Comparison of ENCODE assay signal across 13 cellular contexts in the genomic region with DNA sequence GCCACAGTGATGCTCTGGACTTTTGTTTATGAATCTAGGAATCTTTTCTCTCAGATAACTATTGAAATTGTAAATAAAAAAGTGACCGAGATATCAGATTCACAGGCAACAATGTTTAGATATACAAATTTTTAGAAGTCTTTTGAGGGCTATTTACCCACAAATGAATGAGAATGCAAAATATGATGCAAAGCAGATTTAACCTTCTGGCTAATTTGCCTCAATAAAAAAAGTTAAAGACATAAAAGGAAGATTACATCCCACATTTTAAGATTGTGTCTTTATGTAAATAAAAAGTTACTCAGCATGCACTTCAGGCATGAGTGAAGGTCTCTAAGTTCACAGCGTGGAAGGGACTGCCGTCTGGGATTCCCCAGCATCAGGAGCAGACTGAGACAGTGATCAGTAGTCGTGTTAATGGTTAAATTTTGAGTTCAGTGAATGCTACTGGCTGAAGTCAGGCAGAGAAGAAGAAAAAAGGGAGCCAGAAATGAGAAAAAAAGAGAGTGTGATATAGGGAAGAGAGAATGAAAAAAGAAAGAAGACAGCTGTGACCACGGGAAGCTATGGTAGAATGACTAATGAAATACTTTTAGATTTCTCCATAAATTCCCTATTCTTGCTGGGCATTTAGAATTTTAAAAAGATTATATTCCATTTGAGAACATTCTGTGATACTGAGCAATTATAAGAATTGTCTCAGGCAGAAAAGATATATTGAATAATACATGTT.
A peak's percentile ranks its signal among the peaks of the same experiment; 100 is the strongest.
DNase-seq lines count a peak whose midpoint lies in the region; ATAC-seq and TF ChIP-seq lines count a peak whose summit lies in the region.
"Had no signal": no experiment of that assay in that cellular context is flagged by ENCODE, and none has a peak within 500 bp of the region (broad histone marks: within the 10 kb centered on the region; RNA-seq: fewer than 3 reads in every experiment).

No MANE protein-coding gene starts in this region.

- H3K36me3 ChIP-seq in OCI-LY1 (ENCODE audit: insufficient read depth, low read length): no peaks in the 10 kb centered on the region
- H3K36me3 ChIP-seq in ovary: no peaks in the 10 kb centered on the region

- H3K4me2 ChIP-seq in OCI-LY1 (ENCODE audit: low read length): peak overlapping the region; percentile 34; the same call in 1 of the 2 replicates

- CTCF ChIA-PET in activated CD4-positive, alpha-beta T cell treated with anti-CD3 and anti-CD28 coated beads for 36 hours (lab: Charles Lee): interaction anchor here (0.6 kb wide), 1 partner anchor 261 kb away, joined by 3 read pairs; no protein-coding TSS in a partner anchor

- H3K27ac Mint-ChIP-seq in activated T-cell treated with anti-CD3 and anti-CD28 coated beads, Interleukin-2, amount 50 U/mL, for 72 hours: peak overlapping the region; percentile 16
- no peak overlapping the region for H3K27ac Mint-ChIP-seq in activated CD4-positive, alpha-beta T cell treated with anti-CD3 and anti-CD28 coated beads for 36 hours
- H3K27ac Mint-ChIP-seq: memory B cell had no signal

- DNase-seq in activated T-cell treated with anti-CD3 and anti-CD28 coated beads, Interleukin-2, amount 50 U/mL, for 72 hours: no peak
- no peak for DNase-seq in activated T-cell treated with anti-CD3 and anti-CD28 coated beads, Interleukin-2, amount 50 U/mL, for 1 hour
- DNase-seq in ovary: no peak
- DNase-seq in cerebellar cortex (ENCODE audit: low spot score): no peak
- no peak for DNase-seq in NCI-H1436 treated with DMSO at 0.1 percent for 48 hours (lab: John Stamatoyannopoulos, UW)
- no peak for DNase-seq in activated CD4-positive, alpha-beta T cell treated with anti-CD3 and anti-CD28 coated beads for 36 hours
- DNase-seq: body of pancreas, hypothalamus, Right ventricle myocardium superior had no signal

- no peak overlapping the region for H3K9ac ChIP-seq in OCI-LY1 (ENCODE audit: low read length)

- peak overlapping the region; percentile 75 for H2AFZ ChIP-seq in OCI-LY1 (ENCODE audit: low read length)

- POLR2A ChIA-PET in activated CD4-positive, alpha-beta T cell treated with anti-CD3 and anti-CD28 coated beads for 36 hours (lab: Charles Lee): no interaction called here

- TF ChIP-seq CTCF in OCI-LY1 (IDR thresholded peaks at IDR 0.05; ENCODE audit: low read length) (no peak), ovary (IDR thresholded peaks at IDR 0.05) (no peak)

- no peak for TF ChIP-seq POLR2A in ovary (IDR thresholded peaks at IDR 0.05)

- H3F3A ChIP-seq in OCI-LY1 (ENCODE audit: insufficient read depth, low read length): no peaks in the 10 kb centered on the region

- no peaks in the 10 kb centered on the region for H3K27me3 ChIP-seq in OCI-LY1 (ENCODE audit: insufficient read depth, low read length)
- H3K27me3 ChIP-seq in ovary: no peaks in the 10 kb centered on the region
- H3K27me3 ChIP-seq: body of pancreas had no signal

- TF ChIP-seq EP300 in ovary (IDR thresholded peaks at IDR 0.05): no peak

- no peak for ATAC-seq in activated T-cell treated with anti-CD3 and anti-CD28 coated beads, Interleukin-2, amount 50 U/mL, for 72 hours (replicated peaks in 1 of 2)
- peak; percentile 79 for ATAC-seq in HG02981 (IDR thresholded peaks at IDR 0.05; ENCODE audit: unreplicated experiment)
- ATAC-seq in activated CD4-positive, alpha-beta T cell treated with anti-CD3 and anti-CD28 coated beads for 36 hours: no peak
- ATAC-seq: body of pancreas had no signal

- peaks cover 39% of the 10 kb centered on the region for H3K4me1 ChIP-seq in OCI-LY1 (ENCODE audit: insufficient read depth, low read length, severe bottlenecking)
- no peaks in the 10 kb centered on the region for H3K4me1 ChIP-seq in ovary (ENCODE audit: insufficient read depth)

- H3K4me1 Mint-ChIP-seq in activated T-cell treated with anti-CD3 and anti-CD28 coated beads, Interleukin-2, amount 50 U/mL, for 72 hours (ENCODE audit: low read depth): no peaks in the 10 kb centered on the region
- H3K4me1 Mint-ChIP-seq in activated CD4-positive, alpha-beta T cell treated with anti-CD3 and anti-CD28 coated beads for 36 hours: no peaks in the 10 kb centered on the region

- no peak overlapping the region for H3K4me3 Mint-ChIP-seq in activated T-cell treated with anti-CD3 and anti-CD28 coated beads, Interleukin-2, amount 50 U/mL, for 72 hours
- no peak overlapping the region for H3K4me3 Mint-ChIP-seq in activated CD4-positive, alpha-beta T cell treated with anti-CD3 and anti-CD28 coated beads for 36 hours
- H3K4me3 Mint-ChIP-seq: memory B cell had no signal

- H3K9me3 ChIP-seq in OCI-LY1 (ENCODE audit: low read length) (no peaks in the 10 kb centered on the region), ovary (no peaks in the 10 kb centered on the region)
- H3K9me3 ChIP-seq: body of pancreas had no signal

- no peaks in the 10 kb centered on the region for H4K20me1 ChIP-seq in OCI-LY1 (ENCODE audit: insufficient read depth, low read length)

- no peaks in the 10 kb centered on the region for H3K36me3 Mint-ChIP-seq in activated T-cell treated with anti-CD3 and anti-CD28 coated beads, Interleukin-2, amount 50 U/mL, for 72 hours (ENCODE audit: insufficient read depth in 2 of 2)
- no peaks in the 10 kb centered on the region for H3K36me3 Mint-ChIP-seq in activated CD4-positive, alpha-beta T cell treated with anti-CD3 and anti-CD28 coated beads for 36 hours (ENCODE audit: low read depth)
- H3K36me3 Mint-ChIP-seq: memory B cell had no signal

- WGBS in ovary, 3 donors: 28 to 35% (median 29%) methylated on average over 5 of the region's 5 CpGs

- H3K4me3 ChIP-seq in OCI-LY1 (ENCODE audit: low read depth, low read length, poor library complexity, severe bottlenecking) (no peak overlapping the region), ovary (no peak overlapping the region)
- H3K4me3 ChIP-seq: body of pancreas had no signal

- intact Hi-C loops in ovary (cut with DNase I): no loop called here
- intact Hi-C loops in activated CD4-positive, alpha-beta T cell treated with anti-CD3 and anti-CD28 coated beads for 36 hours (cut with DNase I, micrococcal nuclease): no loop called here

- H3K9me3 Mint-ChIP-seq in activated T-cell treated with anti-CD3 and anti-CD28 coated beads, Interleukin-2, amount 50 U/mL, for 72 hours: no peaks in the 10 kb centered on the region
- H3K9me3 Mint-ChIP-seq in activated CD4-positive, alpha-beta T cell treated with anti-CD3 and anti-CD28 coated beads for 36 hours (ENCODE audit: low read depth): no peaks in the 10 kb centered on the region
- H3K9me3 Mint-ChIP-seq: memory B cell had no signal

- H3K27ac ChIP-seq in OCI-LY1 (ENCODE audit: low read depth, low read length, poor library complexity, severe bottlenecking) (peak overlapping the region; percentile 67), ovary (no peak overlapping the region)
- H3K27ac ChIP-seq: 22Rv1, body of pancreas had no signal

- peaks cover 11% of the 10 kb centered on the region for H3K27me3 Mint-ChIP-seq in activated T-cell treated with anti-CD3 and anti-CD28 coated beads, Interleukin-2, amount 50 U/mL, for 72 hours (ENCODE audit: low read depth)
- H3K27me3 Mint-ChIP-seq in activated CD4-positive, alpha-beta T cell treated with anti-CD3 and anti-CD28 coated beads for 36 hours: peaks cover 10% of the 10 kb centered on the region

- H3K79me2 ChIP-seq in OCI-LY1 (ENCODE audit: insufficient read depth, low read length): no peaks in the 10 kb centered on the region

- no peaks in the 10 kb centered on the region for H3K9me2 ChIP-seq in OCI-LY1 (ENCODE audit: low read depth, low read length)
